ENCODE assay signal across 14 cellular contexts in genomic region chr16:4385789-4386451, GRCh38. TPM values are rescaled to one million over a fixed set of nuclear protein-coding genes. Genes with fewer than 3 reads are reported as not detected.
DNase-seq lines count a peak whose midpoint lies in the region; ATAC-seq and TF ChIP-seq lines count a peak whose summit lies in the region.
"Had no signal": no experiment of that assay in that cellular context is flagged by ENCODE, and none has a peak within 500 bp of the region (broad histone marks: within the 10 kb centered on the region; RNA-seq: fewer than 3 reads in every experiment).

No MANE protein-coding gene starts in this region.

- no peak for TF ChIP-seq POLR2A in spleen (IDR thresholded peaks at IDR 0.05)

- no peaks in the 10 kb centered on the region for H3K36me3 ChIP-seq in hepatocyte (replicated peaks; ENCODE audit: insufficient read depth, low read depth)
- peaks cover 4 to 100% (median 92%) of the 10 kb centered on the region in 6 donors for H3K36me3 ChIP-seq in spleen

- CTCF ChIA-PET in Calu3 (lab: Charles Lee): interaction anchor here (0.5 kb wide), 1 partner anchor 110 kb away, joined by 4 read pairs; no protein-coding TSS in a partner anchor

- BruUV-seq in Calu3 (replicated peaks; lab: Mats Ljungman, UMichigan): no TSS peak

- H4K20me1 ChIP-seq in hepatocyte (ENCODE audit: insufficient read depth, poor library complexity, severe bottlenecking): peaks cover 3% of the 10 kb centered on the region

- TF ChIP-seq CTCF in Calu3 (IDR thresholded peaks at IDR 0.05; ENCODE audit: unreplicated experiment) (no peak), hepatocyte (IDR thresholded peaks at IDR 0.05; ENCODE audit: poor library complexity) (no peak), spleen (IDR thresholded peaks at IDR 0.05 in 8 of 11, conservative IDR thresholded peaks at IDR 0.05 in 3 of 11) (no peak)

- no peak overlapping the region for H2AFZ ChIP-seq in hepatocyte
- H2AFZ ChIP-seq: GM23338 had no signal

- H3K27me3 Mint-ChIP-seq in Calu3 (ENCODE audit: unreplicated experiment) (no peaks in the 10 kb centered on the region), T-helper 17 cell (no peaks in the 10 kb centered on the region)
- H3K27me3 Mint-ChIP-seq: CD4-positive, CD25-positive, alpha-beta regulatory T cell had no signal

- H3K27me3 ChIP-seq in hepatocyte: no peaks in the 10 kb centered on the region
- H3K27me3 ChIP-seq in spleen (replicated peaks in 1 of 7): no peaks in the 10 kb centered on the region

- H3K4me3 Mint-ChIP-seq in Calu3 (ENCODE audit: low read depth, unreplicated experiment) (no peak overlapping the region), T-helper 17 cell (peak overlapping the region; percentile 67)
- H3K4me3 Mint-ChIP-seq: CD4-positive, CD25-positive, alpha-beta regulatory T cell; GM23338 had no signal

- no peak overlapping the region for H3K4me3 ChIP-seq in hepatocyte
- no peak overlapping the region for H3K4me3 ChIP-seq in spleen
- H3K4me3 ChIP-seq: GM23338 had no signal

- H3K4me1 Mint-ChIP-seq in Calu3 (ENCODE audit: low read depth, unreplicated experiment) (no peaks in the 10 kb centered on the region), T-helper 17 cell (peaks cover 14% of the 10 kb centered on the region)

- H3K27ac Mint-ChIP-seq in Calu3 (ENCODE audit: unreplicated experiment): peak overlapping the region; percentile 50
- peak overlapping the region; percentile 85 for H3K27ac Mint-ChIP-seq in T-helper 17 cell

- 79% methylated on average over 11 of the region's 11 CpGs for WGBS in hepatocyte (ENCODE audit: low lambda C conversion rate, missing lambda C conversion rate)
- 79 to 92% (median 84%) methylated on average over 5 to 11 of the region's 11 CpGs for WGBS in spleen, 5 donors

- ATAC-seq in T-helper 17 cell (no peak), GM18511 (IDR thresholded peaks at IDR 0.05; ENCODE audit: unreplicated experiment) (no peak)
- ATAC-seq: GM23338 had no signal

- H3K9me2 ChIP-seq in hepatocyte (replicated peaks; ENCODE audit: insufficient read depth): no peaks in the 10 kb centered on the region

- H3K4me1 ChIP-seq in hepatocyte (ENCODE audit: insufficient read depth) (peaks cover 47% of the 10 kb centered on the region), spleen (peaks cover 0 to 87% (median 33%) of the 10 kb centered on the region in 6 donors)

- intact Hi-C loops in Calu3 (cut with micrococcal nuclease; ENCODE audit: unreplicated experiment): no loop called here
- intact Hi-C loops in spleen (cut with DNase I; ENCODE audit: low total_unique reads): no loop called here

- H3K79me2 ChIP-seq in hepatocyte: no peaks in the 10 kb centered on the region

- DNase-seq in Calu3 (no peak), T-helper 17 cell (no peak), hepatocyte (ENCODE audit: low spot score) (no peak), spleen (no peak), NCI-H2107 (lab: John Stamatoyannopoulos, UW) (no peak), NCI-H1092 treated with DMSO at 0.1 percent for 48 hours (lab: John Stamatoyannopoulos, UW) (no peak)
- DNase-seq in stimulated activated naive CD4-positive, alpha-beta T cell treated with Interleukin-2 at 50 U/mL for 16 hours (lab: John Stamatoyannopoulos, UW): no peak
- DNase-seq: anterior cingulate cortex; CD4-positive, CD25-positive, alpha-beta regulatory T cell; NCI-H2171 treated with DMSO at 0.1 percent for 48 hours; posterior cingulate gyrus had no signal

- no peaks in the 10 kb centered on the region for H3K9me3 ChIP-seq in T-helper 17 cell (ENCODE audit: control insufficient read depth, low read length, poor library complexity, severe bottlenecking)
- H3K9me3 ChIP-seq in hepatocyte (ENCODE audit: low read depth): no peaks in the 10 kb centered on the region
- H3K9me3 ChIP-seq in spleen: no peaks in the 10 kb centered on the region

- no peaks in the 10 kb centered on the region for H3K9me3 Mint-ChIP-seq in Calu3 (ENCODE audit: low read depth, unreplicated experiment)
- H3K9me3 Mint-ChIP-seq: GM23338 had no signal

- H3K4me2 ChIP-seq in hepatocyte: no peak overlapping the region
- H3K4me2 ChIP-seq: GM23338 had no signal

- H3K36me3 Mint-ChIP-seq in Calu3 (ENCODE audit: insufficient read depth, unreplicated experiment) (peaks cover 60% of the 10 kb centered on the region), T-helper 17 cell (ENCODE audit: low read depth) (no peaks in the 10 kb centered on the region)

- peak overlapping the region; percentile 86 for H3K27ac ChIP-seq in hepatocyte
- peak overlapping the region in 6 of 8 donors; percentile 41 to 76 (median 58) for H3K27ac ChIP-seq in spleen
- H3K27ac ChIP-seq: HL-60 had no signal

RNA-seq across cellular contexts. Expression of gene VASN, which starts 14.3 kb away (rescaled TPM):
- total RNA-seq in Calu3 (2022) (18.1 and 22.4 TPM in 2 replicates), T-helper 17 cell (under 1 TPM; 0.55 to 0.57 TPM), hepatocyte (10.0 and 12.1 TPM in 2 replicates), spleen (10 to 100 TPM in 5 of 7 donors, 1 to 10 TPM in 2; 7.4 to 24.9 (median 15.6) TPM)
- polyA plus RNA-seq in hepatocyte (55.9 and 64.2 TPM in 2 replicates), spleen (1 to 10 TPM; 2.0 to 6.3 (median 5.2) TPM)

RNA-seq across cellular contexts. Expression of gene CORO7, which starts 30.5 kb away (rescaled TPM):
- total RNA-seq in Calu3 (2022): 49.7 and 51.0 TPM in 2 replicates
- total RNA-seq in T-helper 17 cell: 100 to 1,000 TPM; 733 to 757 TPM
- total RNA-seq in hepatocyte: 13.9 and 18.2 TPM in 2 replicates
- 33.3 and 34.4 TPM in 2 replicates for polyA plus RNA-seq in hepatocyte
- total RNA-seq in spleen: 100 to 1,000 TPM in 6 of 7 donors, 10 to 100 TPM in 1; 89.9 to 177 (median 149) TPM
- polyA plus RNA-seq in spleen: 10 to 100 TPM; 29.7 to 70.6 (median 50.5) TPM

RNA-seq across cellular contexts. Expression of gene PAM16, which starts 34.8 kb away (rescaled TPM):
- total RNA-seq in Calu3 (2022) (72.7 and 85.3 TPM in 2 replicates), T-helper 17 cell (10 to 100 TPM; 32.3 to 41.4 TPM), hepatocyte (33.0 and 35.0 TPM in 2 replicates), spleen (10 to 100 TPM; 26.7 to 45.9 (median 30.1) TPM)
- polyA plus RNA-seq in hepatocyte (57.7 and 70.4 TPM in 2 replicates), spleen (10 to 100 TPM; 65.5 to 88.8 (median 84.8) TPM)

RNA-seq across cellular contexts. Expression of gene DNAJA3, which starts 39.7 kb away (rescaled TPM):
- total RNA-seq in Calu3 (2022) (93.1 and 99.2 TPM in 2 replicates), T-helper 17 cell (10 to 100 TPM; 27.9 to 29.7 TPM), hepatocyte (55.3 and 59.2 TPM in 2 replicates), spleen (10 to 100 TPM; 30.0 to 47.6 (median 35.5) TPM)
- polyA plus RNA-seq in hepatocyte (51.2 and 58.8 TPM in 2 replicates), spleen (10 to 100 TPM; 16.9 to 36.7 (median 20.7) TPM)

Comparison
In these comparisons a context has a peak if more than half of its experiments do, and no peak if none do; other contexts are left out.
1. RNA of gene CORO7, which starts 30.5 kb away (total RNA-seq): 733 to 757 TPM in T-helper 17 cell; 89.9 to 177 TPM in spleen, 49.7 to 51.0 TPM in Calu3 and 13.9 to 18.2 TPM in hepatocyte; every median in the first group is over 4 times any median in the second.